Comparison of ENCODE assay signal across 1 cellular context in the genomic region with DNA sequence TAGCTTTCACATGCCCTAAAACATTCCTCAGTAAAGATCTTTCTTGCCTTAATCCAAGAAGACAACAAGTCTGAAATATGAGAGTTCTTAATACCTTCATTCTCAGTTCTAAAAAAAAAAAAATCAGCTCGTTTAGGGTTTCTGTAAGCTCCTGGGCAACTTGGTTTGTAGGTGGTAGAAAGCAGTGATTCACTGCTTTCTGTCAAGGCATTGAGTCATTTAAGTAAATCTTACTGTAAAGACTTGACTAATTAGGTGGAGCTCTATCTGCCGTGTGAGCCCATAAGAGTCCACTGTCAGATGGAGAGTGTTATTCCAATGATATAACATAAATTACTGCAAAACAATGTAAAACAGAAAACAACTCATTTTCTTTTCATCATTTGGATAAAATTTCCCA.
A peak's percentile ranks its signal among the peaks of the same experiment; 100 is the strongest.
TF ChIP-seq lines count a peak whose summit lies in the region.

No MANE protein-coding gene starts in this region.

TF ChIP-seq in GM12878, 131 proteins besides CTCF, POLR2A, EP300 and RAD21:
- TF ChIP-seq JUNB (IDR thresholded peaks at IDR 0.05) (0 out of 2 replicates have a peak, but pooled peaks have one; percentile 8), RCOR1 (conservative IDR thresholded peaks at IDR 0.05; ENCODE audit: low read depth, low read length) (no peak), ZNF384 (IDR thresholded peaks at IDR 0.05; ENCODE audit: borderline replicate concordance, low read depth, low read length) (no peak), MTA2 (IDR thresholded peaks at IDR 0.05; ENCODE audit: low read depth) (no peak), IKZF2 (IDR thresholded peaks at IDR 0.05) (no peak)
